ENCODE assay signal across 9 cellular contexts in genomic region chr19:36116344-36116637, GRCh38. TPM values are rescaled to one million over a fixed set of nuclear protein-coding genes. Genes with fewer than 3 reads are reported as not detected.
A peak's percentile ranks its signal among the peaks of the same experiment; 100 is the strongest.
DNase-seq lines count a peak whose midpoint lies in the region; ATAC-seq, FAIRE-seq and TF ChIP-seq lines count a peak whose summit lies in the region.
"Had no signal": no experiment of that assay in that cellular context is flagged by ENCODE, and none has a peak within 500 bp of the region (broad histone marks: within the 10 kb centered on the region; RNA-seq: fewer than 3 reads in every experiment).

No MANE protein-coding gene starts in this region.

- intact Hi-C loops in pancreas (cut with DNase I) = no loop called here

- no peak for TF ChIP-seq POLR2A in NB4 (IDR thresholded peaks at IDR 0.05; ENCODE audit: extremely low read depth, insufficient read length)

- WGBS in pancreas, 2 donors = 97 to 100% methylated on average over 1 of the region's 1 CpG

- H3K4me2 ChIP-seq in neural progenitor cell = peak overlapping the region; percentile 69

- no peak for FAIRE-seq in pancreas (lab: Jason Lieb, UNC)

- H3K79me2 ChIP-seq in neural progenitor cell (ENCODE audit: low read depth) = peaks cover 29% of the 10 kb centered on the region

- no peak overlapping the region for H3K9ac ChIP-seq in neural progenitor cell

- no peaks in the 10 kb centered on the region for H3K9me3 Mint-ChIP-seq in CD4-positive, CD25-positive, alpha-beta regulatory T cell
- no peaks in the 10 kb centered on the region for H3K9me3 Mint-ChIP-seq in neural progenitor cell

- peaks cover 20% of the 10 kb centered on the region for H4K20me1 ChIP-seq in neural progenitor cell (ENCODE audit: low read depth)

- TF ChIP-seq CTCF in NB4 (IDR thresholded peaks at IDR 0.05; ENCODE audit: low read depth, low read length) (no peak), neural progenitor cell (IDR thresholded peaks at IDR 0.05) (no peak), pancreas (IDR thresholded peaks at IDR 0.05) (no peak)

- peaks cover 34% of the 10 kb centered on the region for H3K4me1 ChIP-seq in CD4-positive, CD25-positive, alpha-beta regulatory T cell (ENCODE audit: control insufficient read depth, insufficient read depth, low read length, poor library complexity, severe bottlenecking)
- peaks cover 20% of the 10 kb centered on the region for H3K4me1 ChIP-seq in effector memory CD4-positive, alpha-beta T cell (ENCODE audit: control insufficient read depth, insufficient read depth, low read length, poor library complexity, severe bottlenecking)
- H3K4me1 ChIP-seq in neural progenitor cell = peaks cover 24% of the 10 kb centered on the region
- peaks cover 0 to 15% (median 6%) of the 10 kb centered on the region in 3 donors for H3K4me1 ChIP-seq in pancreas

- H3F3A ChIP-seq in neural progenitor cell (ENCODE audit: low read depth) = peaks cover 27% of the 10 kb centered on the region

- peaks cover 8% of the 10 kb centered on the region for H3K27me3 Mint-ChIP-seq in CD4-positive, CD25-positive, alpha-beta regulatory T cell
- H3K27me3 Mint-ChIP-seq in neural progenitor cell (ENCODE audit: insufficient read depth, low read depth) = peaks cover 13% of the 10 kb centered on the region

- peaks cover 28% of the 10 kb centered on the region for H3K36me3 ChIP-seq in CD4-positive, CD25-positive, alpha-beta regulatory T cell (ENCODE audit: control insufficient read depth, insufficient read depth, low read length)
- peaks cover 50% of the 10 kb centered on the region for H3K36me3 ChIP-seq in effector memory CD4-positive, alpha-beta T cell (ENCODE audit: control insufficient read depth, insufficient read depth, low read length)
- H3K36me3 ChIP-seq in neural progenitor cell = no peaks in the 10 kb centered on the region
- no peaks in the 10 kb centered on the region for H3K36me3 ChIP-seq in pancreas

- peaks cover 0 to 57% (median 32%) of the 10 kb centered on the region in 4 donors for H3K4me1 Mint-ChIP-seq in CD4-positive, CD25-positive, alpha-beta regulatory T cell
- H3K4me1 Mint-ChIP-seq in neural progenitor cell = peaks cover 23% of the 10 kb centered on the region

- no peak overlapping the region for H2AFZ ChIP-seq in neural progenitor cell (replicated peaks)

- peaks cover 21% of the 10 kb centered on the region for H3K36me3 Mint-ChIP-seq in CD4-positive, CD25-positive, alpha-beta regulatory T cell
- peaks cover 11% of the 10 kb centered on the region for H3K36me3 Mint-ChIP-seq in neural progenitor cell

- no peaks in the 10 kb centered on the region for H3K9me3 ChIP-seq in CD4-positive, CD25-positive, alpha-beta regulatory T cell (ENCODE audit: control insufficient read depth in 2 of 2, low read length in 2 of 2)
- H3K9me3 ChIP-seq in effector memory CD4-positive, alpha-beta T cell (ENCODE audit: control insufficient read depth, low read length) = no peaks in the 10 kb centered on the region
- no peaks in the 10 kb centered on the region for H3K9me3 ChIP-seq in neural progenitor cell (ENCODE audit: low read depth)
- H3K9me3 ChIP-seq in pancreas = no peaks in the 10 kb centered on the region

- no peaks in the 10 kb centered on the region for H3K27me3 ChIP-seq in CD4-positive, CD25-positive, alpha-beta regulatory T cell (ENCODE audit: control insufficient read depth, insufficient read depth, low read length)
- H3K27me3 ChIP-seq in effector memory CD4-positive, alpha-beta T cell (replicated peaks; ENCODE audit: control insufficient read depth, insufficient read depth, low read length, poor library complexity, severe bottlenecking) = no peaks in the 10 kb centered on the region
- H3K27me3 ChIP-seq in neural progenitor cell (no peaks in the 10 kb centered on the region), pancreas (no peaks in the 10 kb centered on the region)

- ATAC-seq in CD4-positive, CD25-positive, alpha-beta regulatory T cell (ENCODE audit: low read depth in 2 of 2) = no peak
- no peak for ATAC-seq in HG02981 (IDR thresholded peaks at IDR 0.05; ENCODE audit: unreplicated experiment)
- no peak for ATAC-seq in pancreas

- DNase-seq in CD4-positive, CD25-positive, alpha-beta regulatory T cell = no peak
- DNase-seq in NB4 (ENCODE audit: low read depth) (no peak), neural progenitor cell (ENCODE audit: low spot score) (no peak), pancreas (no peak)
- DNase-seq in effector memory CD4-positive, alpha-beta T cell = no peak
- no peak for DNase-seq in stimulated activated CD8-positive, alpha-beta memory T cell treated with anti-CD3 and anti-CD28 coated beads, Interleukin-4, amount 100 ng/mL, for 48 hours
- no peak for DNase-seq in stimulated activated CD4-positive, alpha-beta T cell treated with anti-CD3 and anti-CD28 coated beads, Interleukin-4, amount 100 ng/mL, for 4 hours
- DNase-seq: NCI-H1436 treated with DMSO at 0.1 percent for 48 hours had no signal

- peak overlapping the region; percentile 80 to 99 (median 97) for H3K27ac Mint-ChIP-seq in CD4-positive, CD25-positive, alpha-beta regulatory T cell
- no peak overlapping the region for H3K27ac Mint-ChIP-seq in neural progenitor cell

- H3K4me3 Mint-ChIP-seq in CD4-positive, CD25-positive, alpha-beta regulatory T cell = peak overlapping the region; percentile 90 to 99 (median 97)
- peak overlapping the region; percentile 96 for H3K4me3 Mint-ChIP-seq in neural progenitor cell

- peak overlapping the region; percentile 70 for H3K4me3 ChIP-seq in CD4-positive, CD25-positive, alpha-beta regulatory T cell (ENCODE audit: low read depth, low read length)
- peak overlapping the region; percentile 61 for H3K4me3 ChIP-seq in NB4 (ENCODE audit: low read depth, low read length)
- H3K4me3 ChIP-seq in effector memory CD4-positive, alpha-beta T cell (ENCODE audit: insufficient read depth, low read depth, low read length, poor library complexity, severe bottlenecking) = peak overlapping the region; percentile 65
- peak overlapping the region; percentile 85 for H3K4me3 ChIP-seq in neural progenitor cell
- peak overlapping the region in 2 of 4 donors; percentile 63 to 80 for H3K4me3 ChIP-seq in pancreas

- peak overlapping the region; percentile 84 for H3K27ac ChIP-seq in CD4-positive, CD25-positive, alpha-beta regulatory T cell (ENCODE audit: insufficient read depth, low read length, poor library complexity, severe bottlenecking)
- peak overlapping the region; percentile 82 for H3K27ac ChIP-seq in effector memory CD4-positive, alpha-beta T cell (ENCODE audit: insufficient read depth, low read length, poor library complexity, severe bottlenecking)
- H3K27ac ChIP-seq in neural progenitor cell (no peak overlapping the region), pancreas (no peak overlapping the region)

RNA-seq across cellular contexts. Expression of gene TBCB, which starts 1.0 kb away (rescaled TPM):
- total RNA-seq in CD4-positive, CD25-positive, alpha-beta regulatory T cell = 129 TPM
- polyA plus RNA-seq in CD4-positive, CD25-positive, alpha-beta regulatory T cell = 100 to 1,000 TPM; 235 to 346 (median 289) TPM
- total RNA-seq in neural progenitor cell (ENCODE audit: low replicate concordance) (166 and 250 TPM in 2 replicates), pancreas (10 to 100 TPM; 22.3 to 65.0 (median 32.3) TPM)
- polyA plus RNA-seq in pancreas = 100 to 1,000 TPM in 1 of 2 donors, 10 to 100 TPM in 1; 72.6 to 131 TPM

RNA-seq across cellular contexts. Expression of gene POLR2I, which starts 1.6 kb away (rescaled TPM):
- total RNA-seq in CD4-positive, CD25-positive, alpha-beta regulatory T cell = 29.4 TPM
- 100 to 1,000 TPM; 128 to 185 (median 160) TPM for polyA plus RNA-seq in CD4-positive, CD25-positive, alpha-beta regulatory T cell
- 44.0 and 67.1 TPM in 2 replicates for total RNA-seq in neural progenitor cell (ENCODE audit: low replicate concordance)
- 10 to 100 TPM; 29.8 to 40.6 (median 35.3) TPM for total RNA-seq in pancreas
- polyA plus RNA-seq in pancreas = 10 to 100 TPM; 45.7 to 58.0 TPM

RNA-seq across cellular contexts. Expression of gene OVOL3, which starts 5.3 kb away (rescaled TPM):
- not detected for total RNA-seq in CD4-positive, CD25-positive, alpha-beta regulatory T cell
- not detected for polyA plus RNA-seq in CD4-positive, CD25-positive, alpha-beta regulatory T cell
- total RNA-seq in neural progenitor cell (ENCODE audit: low replicate concordance) = not detected in 2 replicates
- not detected for total RNA-seq in pancreas
- not detected for polyA plus RNA-seq in pancreas

RNA-seq across cellular contexts. Expression of gene CAPNS1, which starts 23.6 kb away (rescaled TPM):
- total RNA-seq in CD4-positive, CD25-positive, alpha-beta regulatory T cell = 262 TPM
- polyA plus RNA-seq in CD4-positive, CD25-positive, alpha-beta regulatory T cell = 100 to 1,000 TPM; 105 to 185 (median 140) TPM
- 146 and 258 TPM in 2 replicates for total RNA-seq in neural progenitor cell (ENCODE audit: low replicate concordance)
- 100 to 1,000 TPM; 124 to 273 (median 175) TPM for total RNA-seq in pancreas
- polyA plus RNA-seq in pancreas = 100 to 1,000 TPM; 260 to 271 TPM

RNA-seq across cellular contexts. Expression of gene COX7A1, which starts 36.0 kb away (rescaled TPM):
- not detected for total RNA-seq in CD4-positive, CD25-positive, alpha-beta regulatory T cell
- not detected for polyA plus RNA-seq in CD4-positive, CD25-positive, alpha-beta regulatory T cell
- not detected in 2 replicates for total RNA-seq in neural progenitor cell (ENCODE audit: low replicate concordance)
- 10 to 100 TPM in 5 of 6 donors, 1 to 10 TPM in 1; 4.1 to 25.3 (median 15.1) TPM for total RNA-seq in pancreas
- polyA plus RNA-seq in pancreas = 10 to 100 TPM; 13.6 to 31.0 TPM

Comparison
In these comparisons a context has a peak if more than half of its experiments do, and no peak if none do; other contexts are left out.
1. H3K27ac ChIP-seq: peak in CD4-positive, CD25-positive, alpha-beta regulatory T cell (single experiment) and effector memory CD4-positive, alpha-beta T cell (single experiment); none in neural progenitor cell (single experiment) and pancreas (0 of 4).